8 cellular contexts compared by ENCODE assay signal in the genomic region with DNA sequence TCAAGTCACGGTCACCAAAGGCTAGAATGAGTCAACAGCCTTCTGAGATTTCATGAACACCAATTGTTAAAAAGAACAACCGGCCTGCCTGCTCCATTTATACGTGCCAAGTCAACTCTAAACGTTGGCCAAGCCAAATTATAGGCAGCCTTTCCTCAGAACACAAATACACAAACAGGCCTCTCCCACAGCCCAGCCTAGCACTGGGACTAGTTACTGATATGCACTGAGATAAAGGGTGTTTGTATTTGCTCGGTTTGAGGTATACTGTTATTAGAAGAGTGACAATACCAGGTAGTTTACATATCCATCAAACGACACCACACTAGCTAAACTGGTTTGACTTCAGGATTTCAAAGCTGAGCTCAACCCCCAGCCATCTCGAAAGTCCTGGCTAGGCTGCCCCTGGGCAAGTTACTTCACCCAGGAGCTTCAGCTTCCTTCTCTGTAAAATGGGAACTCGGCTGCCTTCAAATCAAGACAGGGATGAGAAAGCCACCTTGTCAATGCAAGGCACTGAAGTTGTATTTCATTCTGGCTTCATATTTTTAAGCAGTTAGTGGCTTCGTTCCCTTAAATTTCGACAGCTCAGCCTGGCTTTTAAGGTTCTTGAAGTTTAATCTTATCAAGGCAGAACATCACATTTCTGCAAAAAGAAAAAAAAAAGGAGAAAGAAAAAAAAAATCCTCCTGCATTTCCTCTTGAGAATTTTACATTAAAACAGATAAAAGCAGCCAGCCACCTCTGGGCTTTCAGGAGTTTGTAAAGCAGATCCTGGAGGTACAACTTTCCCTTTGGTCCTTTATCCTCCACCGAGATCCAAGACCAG. TPM values are rescaled to one million over a fixed set of nuclear protein-coding genes. Genes with fewer than 3 reads are reported as not detected.
DNase-seq lines count a peak whose midpoint lies in the region; ATAC-seq and TF ChIP-seq lines count a peak whose summit lies in the region.

No MANE protein-coding gene starts in this region.

- DNase-seq in Daoy (ENCODE audit: low read depth) (peak; percentile 29), NCI-H748 (lab: John Stamatoyannopoulos, UW; ENCODE audit: unreplicated experiment) (peak; percentile 83), dorsolateral prefrontal cortex (no peak), NCI-H1436 (lab: John Stamatoyannopoulos, UW) (no peak)
- no peak for DNase-seq in stimulated activated naive CD4-positive, alpha-beta T cell treated with Interleukin-2 at 50 U/mL for 16 hours (lab: John Stamatoyannopoulos, UW)
- no peak for DNase-seq in stimulated activated CD4-positive, alpha-beta T cell treated with anti-CD3 and anti-CD28 coated beads, Interleukin-4, amount 100 ng/mL, for 1 hour

- ATAC-seq in GM19455 (IDR thresholded peaks at IDR 0.05; ENCODE audit: unreplicated experiment), result no peak

- TF ChIP-seq CTCF in dorsolateral prefrontal cortex (IDR thresholded peaks at IDR 0.05 in 54 of 56, conservative IDR thresholded peaks at IDR 0.05 in 2 of 56; ENCODE audit: low read depth in 1 of 56, partially characterized antibody in 56 of 56) (no peak), neutrophil (IDR thresholded peaks at IDR 0.05) (no peak)

- peaks cover 68% of the 10 kb centered on the region for H3K36me3 ChIP-seq in neutrophil

- H3K4me3 ChIP-seq in dorsolateral prefrontal cortex (peak overlapping the region in 42 of 59 donors; percentile 6 to 92 (median 80)), neutrophil (ENCODE audit: low read depth in 1 of 2, low read length in 1 of 2) (peak overlapping the region; percentile 93 to 99)

- intact Hi-C loops in dorsolateral prefrontal cortex (cut with DNase I), result loop anchor here in 1 of 2 donors (10.0 kb wide), 3 partner anchors 261 to 619 kb away; no protein-coding TSS in a partner anchor

- H3K27ac ChIP-seq in dorsolateral prefrontal cortex (peak overlapping the region in 25 of 59 donors; percentile 0 to 99 (median 35)), neutrophil (peak overlapping the region; percentile 98)

- no peaks in the 10 kb centered on the region for H3K9me3 ChIP-seq in neutrophil

- H3K4me1 ChIP-seq in neutrophil (ENCODE audit: control insufficient read depth in 1 of 2, insufficient read depth in 1 of 2, low read depth in 1 of 2, low read length in 1 of 2), result peaks cover 59 to 63% of the 10 kb centered on the region in 2 experiments

- H3K27me3 ChIP-seq in dorsolateral prefrontal cortex, result peaks cover 0 to 9% (median 0%) of the 10 kb centered on the region in 45 donors
- no peaks in the 10 kb centered on the region for H3K27me3 ChIP-seq in neutrophil

RNA-seq across cellular contexts. Expression of a gene that starts 4.0 kb away (rescaled TPM):
- 43.9 and 46.0 TPM in 2 replicates for total RNA-seq in Daoy (2014; rRNA removed; shearing (Covaris generic))
- 10 to 100 TPM; 22.5 to 97.6 (median 43.5) TPM for total RNA-seq in dorsolateral prefrontal cortex

Comparison
In these comparisons a context has a peak if more than half of its experiments do, and no peak if none do; other contexts are left out.
1. DNase-seq: peak in Daoy (single experiment) and NCI-H748 (single experiment); none in dorsolateral prefrontal cortex (0 of 10), stimulated activated naive CD4-positive, alpha-beta T cell treated with Interleukin-2 at 50 U/mL for 16 hours (single experiment), NCI-H1436 (single experiment) and stimulated activated CD4-positive, alpha-beta T cell treated with anti-CD3 and anti-CD28 coated beads, Interleukin-4, amount 100 ng/mL, for 1 hour (single experiment).